Comparison of ENCODE assay signal across 8 cellular contexts in genomic region chr6:85644374-85644762, GRCh38. TPM values are rescaled to one million over a fixed set of nuclear protein-coding genes. Genes with fewer than 3 reads are reported as not detected.
DNase-seq lines count a peak whose midpoint lies in the region; ATAC-seq and TF ChIP-seq lines count a peak whose summit lies in the region.

No MANE protein-coding gene starts in this region.

- no peak for TF ChIP-seq POLR2A in upper lobe of left lung (IDR thresholded peaks at IDR 0.05)

- peaks cover 1 to 18% (median 11%) of the 10 kb centered on the region in 4 donors for H3K4me1 ChIP-seq in liver (ENCODE audit: control insufficient read depth in 4 of 4, insufficient read depth in 4 of 4, low read length in 3 of 4)
- peaks cover 25 to 33% (median 31%) of the 10 kb centered on the region in 4 donors for H3K4me1 ChIP-seq in upper lobe of left lung

- TF ChIP-seq EP300 in upper lobe of left lung (IDR thresholded peaks at IDR 0.05), result no peak

- H3K4me3 ChIP-seq in liver (ENCODE audit: low read depth in 1 of 3, low read length in 3 of 3) (peak overlapping the region; percentile 79 to 85 (median 82)), upper lobe of left lung (peak overlapping the region in 3 of 4 donors; percentile 93 to 97 (median 97))

- WGBS in adipose tissue, 3 donors, result 0 to 1% (median 1%) methylated on average over 4 of the region's 4 CpGs
- 0% methylated on average over 4 of the region's 4 CpGs for WGBS in liver
- WGBS in upper lobe of left lung, 2 donors, result 0% methylated on average over 4 of the region's 4 CpGs

- no peak for TF ChIP-seq RAD21 in liver (IDR thresholded peaks at IDR 0.05)

- H3K36me3 ChIP-seq in liver (ENCODE audit: control insufficient read depth in 4 of 4, insufficient read depth in 3 of 4, low read depth in 1 of 4, low read length in 3 of 4) (peaks cover 0 to 4% (median 3%) of the 10 kb centered on the region in 4 donors), upper lobe of left lung (peaks cover 0 to 10% (median 2%) of the 10 kb centered on the region in 4 donors)

- DNase-seq in activated naive CD4-positive, alpha-beta T cell treated with anti-CD3 and anti-CD28 coated beads, Interleukin-2, amount 50 U/mL, for 16 hours, result no peak
- DNase-seq in upper lobe of left lung, result no peak
- DNase-seq in activated CD8-positive, alpha-beta memory T cell treated with anti-CD3 and anti-CD28 coated beads, Interleukin-2, amount 50 U/mL, for 48 hours, result no peak

- H3K9me3 ChIP-seq in liver (ENCODE audit: control insufficient read depth in 4 of 4, low read length in 3 of 4) (no peaks in the 10 kb centered on the region), upper lobe of left lung (no peaks in the 10 kb centered on the region)

- H3K27ac ChIP-seq in adipose tissue (ENCODE audit: low read depth, low read length), result peak overlapping the region; percentile 95
- peak overlapping the region; percentile 98 to 100 for H3K27ac ChIP-seq in liver (ENCODE audit: low read depth in 1 of 2, low read length in 2 of 2)
- H3K27ac ChIP-seq in upper lobe of left lung, result peak overlapping the region; percentile 96 to 100 (median 99)

- ATAC-seq in upper lobe of left lung (ENCODE audit: low FRiP score in 2 of 2), result no peak
- ATAC-seq in GM19455 (IDR thresholded peaks at IDR 0.05; ENCODE audit: unreplicated experiment), result no peak
- ATAC-seq in HG03095 (IDR thresholded peaks at IDR 0.05; ENCODE audit: unreplicated experiment), result no peak

- peaks cover 35% of the 10 kb centered on the region for H3K4me1 Mint-ChIP-seq in activated naive CD4-positive, alpha-beta T cell treated with anti-CD3 and anti-CD28 coated beads, Interleukin-2, amount 50 U/mL, for 24 hours

- H3K36me3 Mint-ChIP-seq in activated naive CD4-positive, alpha-beta T cell treated with anti-CD3 and anti-CD28 coated beads, Interleukin-2, amount 50 U/mL, for 24 hours, result peaks cover 24% of the 10 kb centered on the region

- H3K27me3 ChIP-seq in liver (ENCODE audit: control insufficient read depth in 4 of 4, insufficient read depth in 4 of 4, low read length in 3 of 4) (no peaks in the 10 kb centered on the region), upper lobe of left lung (no peaks in the 10 kb centered on the region)

- peak overlapping the region; percentile 87 for H3K27ac Mint-ChIP-seq in activated naive CD4-positive, alpha-beta T cell treated with anti-CD3 and anti-CD28 coated beads, Interleukin-2, amount 50 U/mL, for 24 hours

- peak overlapping the region; percentile 69 to 91 for H3K9ac ChIP-seq in liver (ENCODE audit: low read depth in 1 of 2, low read length in 2 of 2)

- H3K9me3 Mint-ChIP-seq in activated naive CD4-positive, alpha-beta T cell treated with anti-CD3 and anti-CD28 coated beads, Interleukin-2, amount 50 U/mL, for 24 hours, result no peaks in the 10 kb centered on the region

- TF ChIP-seq CTCF in liver (IDR thresholded peaks at IDR 0.05; ENCODE audit: low read depth, low read length, missing input control) (no peak), upper lobe of left lung (IDR thresholded peaks at IDR 0.05) (no peak)

- peak overlapping the region; percentile 89 for H3K4me3 Mint-ChIP-seq in activated naive CD4-positive, alpha-beta T cell treated with anti-CD3 and anti-CD28 coated beads, Interleukin-2, amount 50 U/mL, for 24 hours

- H3K27me3 Mint-ChIP-seq in activated naive CD4-positive, alpha-beta T cell treated with anti-CD3 and anti-CD28 coated beads, Interleukin-2, amount 50 U/mL, for 24 hours, result no peaks in the 10 kb centered on the region

TF ChIP-seq in liver, 16 proteins besides CTCF, POLR2A, EP300 and RAD21:
- peak; percentile 10 for TF ChIP-seq TAF1 (conservative IDR thresholded peaks at IDR 0.05)
- no peak for TF ChIP-seq EGR1 (IDR thresholded peaks at IDR 0.05; ENCODE audit: low read depth in 2 of 2)
- TF ChIP-seq HNF4A (conservative IDR thresholded peaks at IDR 0.05), result no peak
- no peak for TF ChIP-seq SP1 (IDR thresholded peaks at IDR 0.05)
- TF ChIP-seq RXRA (IDR thresholded peaks at IDR 0.05), result no peak

RNA-seq across cellular contexts. Expression of gene SYNCRIP, which starts 1.7 kb away (rescaled TPM):
- polyA plus RNA-seq in adipose tissue (10 to 100 TPM; 18.9 to 48.5 (median 42.6) TPM), liver (10 to 100 TPM; 30.0 to 30.9 TPM)
- total RNA-seq in liver (10 to 100 TPM; 27.8 to 41.7 TPM), upper lobe of left lung (10 to 100 TPM; 30.4 to 87.8 (median 65.1) TPM)

RNA-seq across cellular contexts. Expression of gene SNX14, which starts 50.7 kb away (rescaled TPM):
- 10 to 100 TPM; 33.0 to 48.6 (median 33.3) TPM for polyA plus RNA-seq in adipose tissue
- 10 to 100 TPM; 63.2 to 79.1 TPM for total RNA-seq in liver
- polyA plus RNA-seq in liver, result 10 to 100 TPM; 30.5 to 42.3 TPM
- total RNA-seq in upper lobe of left lung, result 100 to 1,000 TPM in 2 of 6 donors, 10 to 100 TPM in 4; 43.7 to 170 (median 88.6) TPM
